ENCODE assay signal across 1 cellular context in the genomic region with DNA sequence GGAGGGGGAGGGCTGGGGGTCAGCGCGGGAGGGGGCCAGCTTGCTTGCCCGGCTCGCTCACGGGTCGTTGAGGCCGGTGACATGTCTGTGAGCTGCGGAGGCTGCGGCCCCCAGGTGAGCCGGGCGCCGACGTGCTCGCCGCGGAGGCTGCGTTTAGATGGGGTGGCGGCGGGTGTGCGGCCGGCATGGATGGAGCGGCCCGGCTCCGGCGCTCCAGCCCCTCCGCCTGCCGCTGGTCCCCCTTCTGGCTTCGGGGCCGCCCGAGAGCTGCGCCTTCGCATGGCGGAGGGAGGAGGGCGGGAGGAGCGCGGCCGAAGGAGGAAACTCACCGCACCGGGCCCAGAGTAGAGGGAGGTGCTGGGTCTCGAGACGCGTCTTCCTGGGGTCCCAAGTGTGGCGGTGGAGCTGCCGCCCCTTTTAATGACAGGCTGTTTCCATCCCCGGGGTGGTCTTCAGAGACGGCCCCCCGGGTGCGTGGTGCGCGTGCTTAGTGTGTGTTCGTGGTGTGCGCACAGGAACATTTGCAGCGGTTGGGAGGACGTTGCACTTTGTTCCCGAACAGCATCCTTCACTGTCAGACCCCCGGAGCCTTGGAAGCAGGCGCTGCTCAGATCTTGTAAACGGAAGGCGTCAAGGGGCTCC.
TF ChIP-seq lines count a peak whose summit lies in the region.

A gene with protein sequence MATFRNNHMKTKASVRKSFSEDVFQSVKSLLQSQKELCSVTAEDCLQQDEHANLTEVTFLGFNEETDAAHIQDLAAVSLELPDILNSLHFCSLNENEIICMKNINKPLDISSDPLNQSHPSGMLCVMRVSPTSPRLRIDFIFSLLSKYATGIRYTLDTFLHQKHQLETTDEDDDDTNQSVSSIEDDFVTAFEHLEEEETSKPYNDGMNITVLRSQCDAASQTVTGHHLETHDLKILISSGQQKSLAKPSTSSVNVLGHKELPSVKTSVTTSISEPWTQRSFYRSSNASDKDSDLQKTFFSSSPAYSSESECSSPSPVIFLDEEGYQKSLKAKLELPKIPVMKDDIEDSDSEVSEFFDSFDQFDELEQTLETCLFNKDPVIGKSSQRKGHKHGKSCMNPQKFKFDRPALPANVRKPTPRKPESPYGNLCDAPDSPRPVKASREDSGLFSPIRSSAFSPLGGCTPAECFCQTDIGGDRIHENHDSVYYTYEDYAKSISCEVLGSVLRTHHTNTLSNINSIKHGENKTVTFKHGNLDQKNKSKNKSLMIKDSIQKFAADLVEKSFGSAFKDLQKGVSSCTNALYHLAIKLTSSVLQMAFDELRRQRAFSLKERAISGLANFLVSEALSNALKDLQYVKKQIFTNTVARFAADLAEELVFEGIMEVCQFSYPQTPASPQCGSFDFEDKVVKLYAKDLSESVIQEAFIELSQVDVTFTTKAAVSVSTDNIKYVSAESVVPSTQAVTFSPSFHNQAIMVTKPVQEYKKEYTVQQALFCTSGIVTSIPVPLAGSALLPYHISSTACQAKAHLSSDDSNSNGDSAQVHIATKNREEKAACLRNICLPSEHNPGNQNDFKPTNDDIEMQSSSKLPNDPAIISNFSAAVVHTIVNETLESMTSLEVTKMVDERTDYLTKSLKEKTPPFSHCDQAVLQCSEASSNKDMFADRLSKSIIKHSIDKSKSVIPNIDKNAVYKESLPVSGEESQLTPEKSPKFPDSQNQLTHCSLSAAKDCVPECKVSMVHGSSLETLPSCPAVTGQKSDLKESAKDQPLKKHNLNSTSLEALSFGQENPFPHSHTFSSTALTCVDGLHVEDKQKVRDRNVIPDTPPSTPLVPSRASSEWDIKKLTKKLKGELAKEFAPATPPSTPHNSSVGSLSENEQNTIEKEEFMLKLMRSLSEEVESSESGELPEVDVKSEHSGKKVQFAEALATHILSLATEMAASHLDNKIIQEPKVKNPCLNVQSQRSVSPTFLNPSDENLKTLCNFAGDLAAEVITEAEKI (N-terminal part only) (plus strand): TSS at position 38 of the 642 bp plus-strand sequence. CDS start 14,197 bp downstream, outside the sequence.

TF ChIP-seq in K562, 482 proteins besides CTCF, POLR2A, EP300 and RAD21 (continued from another document):
- TF ChIP-seq CBX8 (IDR thresholded peaks at IDR 0.05; ENCODE audit: borderline replicate concordance, extremely low read depth, low read depth, low read length, poor library complexity, severe bottlenecking) (no peak), NONO (IDR thresholded peaks at IDR 0.05; ENCODE audit: low read depth in 2 of 2, low read length in 1 of 2) (peak in 1 of 2 experiments; percentile 54; a peak in 1 of 4 replicates), RBBP5 (IDR thresholded peaks at IDR 0.05; ENCODE audit: borderline replicate concordance, insufficient read depth, low read length, poor library complexity, severe bottlenecking) (peak; percentile 93), PHF8 (IDR thresholded peaks at IDR 0.05; ENCODE audit: borderline replicate concordance, low read length) (peak; percentile 56; the same call in 1 of the 2 replicates), HNRNPLL (IDR thresholded peaks at IDR 0.05; ENCODE audit: low read depth, low read length, poor library complexity, severe bottlenecking) (peak; percentile 76), ZNF134 (CRISPR knock-in tag; conservative IDR thresholded peaks at IDR 0.05) (no peak), NRF1 (conservative IDR thresholded peaks at IDR 0.05 in 1 of 2, IDR thresholded peaks at IDR 0.05 in 1 of 2) (peak; percentile 55 to 59)
- TF ChIP-seq, protein P1, sequence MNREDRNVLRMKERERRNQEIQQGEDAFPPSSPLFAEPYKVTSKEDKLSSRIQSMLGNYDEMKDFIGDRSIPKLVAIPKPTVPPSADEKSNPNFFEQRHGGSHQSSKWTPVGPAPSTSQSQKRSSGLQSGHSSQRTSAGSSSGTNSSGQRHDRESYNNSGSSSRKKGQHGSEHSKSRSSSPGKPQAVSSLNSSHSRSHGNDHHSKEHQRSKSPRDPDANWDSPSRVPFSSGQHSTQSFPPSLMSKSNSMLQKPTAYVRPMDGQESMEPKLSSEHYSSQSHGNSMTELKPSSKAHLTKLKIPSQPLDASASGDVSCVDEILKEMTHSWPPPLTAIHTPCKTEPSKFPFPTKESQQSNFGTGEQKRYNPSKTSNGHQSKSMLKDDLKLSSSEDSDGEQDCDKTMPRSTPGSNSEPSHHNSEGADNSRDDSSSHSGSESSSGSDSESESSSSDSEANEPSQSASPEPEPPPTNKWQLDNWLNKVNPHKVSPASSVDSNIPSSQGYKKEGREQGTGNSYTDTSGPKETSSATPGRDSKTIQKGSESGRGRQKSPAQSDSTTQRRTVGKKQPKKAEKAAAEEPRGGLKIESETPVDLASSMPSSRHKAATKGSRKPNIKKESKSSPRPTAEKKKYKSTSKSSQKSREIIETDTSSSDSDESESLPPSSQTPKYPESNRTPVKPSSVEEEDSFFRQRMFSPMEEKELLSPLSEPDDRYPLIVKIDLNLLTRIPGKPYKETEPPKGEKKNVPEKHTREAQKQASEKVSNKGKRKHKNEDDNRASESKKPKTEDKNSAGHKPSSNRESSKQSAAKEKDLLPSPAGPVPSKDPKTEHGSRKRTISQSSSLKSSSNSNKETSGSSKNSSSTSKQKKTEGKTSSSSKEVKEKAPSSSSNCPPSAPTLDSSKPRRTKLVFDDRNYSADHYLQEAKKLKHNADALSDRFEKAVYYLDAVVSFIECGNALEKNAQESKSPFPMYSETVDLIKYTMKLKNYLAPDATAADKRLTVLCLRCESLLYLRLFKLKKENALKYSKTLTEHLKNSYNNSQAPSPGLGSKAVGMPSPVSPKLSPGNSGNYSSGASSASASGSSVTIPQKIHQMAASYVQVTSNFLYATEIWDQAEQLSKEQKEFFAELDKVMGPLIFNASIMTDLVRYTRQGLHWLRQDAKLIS (CRISPR knock-in tag; IDR thresholded peaks at IDR 0.05) = 0 out of 2 replicates have a peak, but pooled peaks have one; percentile 60
- TF ChIP-seq, protein P2, sequence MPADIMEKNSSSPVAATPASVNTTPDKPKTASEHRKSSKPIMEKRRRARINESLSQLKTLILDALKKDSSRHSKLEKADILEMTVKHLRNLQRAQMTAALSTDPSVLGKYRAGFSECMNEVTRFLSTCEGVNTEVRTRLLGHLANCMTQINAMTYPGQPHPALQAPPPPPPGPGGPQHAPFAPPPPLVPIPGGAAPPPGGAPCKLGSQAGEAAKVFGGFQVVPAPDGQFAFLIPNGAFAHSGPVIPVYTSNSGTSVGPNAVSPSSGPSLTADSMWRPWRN (IDR thresholded peaks at IDR 0.05; ENCODE audit: low read depth) = no peak
- TF ChIP-seq, protein P3, sequence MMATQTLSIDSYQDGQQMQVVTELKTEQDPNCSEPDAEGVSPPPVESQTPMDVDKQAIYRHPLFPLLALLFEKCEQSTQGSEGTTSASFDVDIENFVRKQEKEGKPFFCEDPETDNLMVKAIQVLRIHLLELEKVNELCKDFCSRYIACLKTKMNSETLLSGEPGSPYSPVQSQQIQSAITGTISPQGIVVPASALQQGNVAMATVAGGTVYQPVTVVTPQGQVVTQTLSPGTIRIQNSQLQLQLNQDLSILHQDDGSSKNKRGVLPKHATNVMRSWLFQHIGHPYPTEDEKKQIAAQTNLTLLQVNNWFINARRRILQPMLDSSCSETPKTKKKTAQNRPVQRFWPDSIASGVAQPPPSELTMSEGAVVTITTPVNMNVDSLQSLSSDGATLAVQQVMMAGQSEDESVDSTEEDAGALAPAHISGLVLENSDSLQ (IDR thresholded peaks at IDR 0.05) = peak; percentile 37; the same call in 1 of the 2 replicates
